Comparison of ENCODE assay signal across 1 cellular context in the genomic region with DNA sequence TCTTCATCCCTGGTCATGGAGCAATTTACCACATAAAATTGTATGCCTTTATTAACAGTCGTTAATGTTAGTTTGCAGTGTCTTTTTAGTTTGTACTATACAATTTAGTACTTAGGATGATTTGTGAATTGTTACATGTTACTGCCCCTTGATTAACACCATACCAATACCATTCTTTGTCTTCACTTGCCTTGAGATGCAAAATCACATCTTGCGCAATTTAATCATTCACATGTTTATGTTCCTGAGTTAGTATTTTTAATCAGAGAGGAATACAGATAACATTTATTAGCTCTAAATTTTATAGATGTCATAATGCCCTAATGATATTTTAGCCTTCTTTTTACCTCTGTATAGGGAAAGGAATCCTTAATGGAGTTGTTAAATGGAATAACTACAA.
TF ChIP-seq lines count a peak whose summit lies in the region.

No MANE protein-coding gene starts in this region.

TF ChIP-seq in SK-N-SH, 30 proteins besides CTCF, POLR2A, EP300 and RAD21 (continued from another document):
- TF ChIP-seq SIN3A (IDR thresholded peaks at IDR 0.05; ENCODE audit: borderline replicate concordance, low read depth, low read length) (no peak), RFX5 (IDR thresholded peaks at IDR 0.05; ENCODE audit: low read length) (no peak), ZBTB33 (IDR thresholded peaks at IDR 0.05; ENCODE audit: borderline replicate concordance, low read depth) (no peak), FOXM1 (IDR thresholded peaks at IDR 0.05; ENCODE audit: low read depth) (no peak), IRF3 (IDR thresholded peaks at IDR 0.05; ENCODE audit: low read depth, low read length) (no peak), TCF12 (IDR thresholded peaks at IDR 0.05) (no peak), NRF1 (IDR thresholded peaks at IDR 0.05; ENCODE audit: low read depth, low read length) (no peak), ELF1 (IDR thresholded peaks at IDR 0.05) (no peak), YY1 (IDR thresholded peaks at IDR 0.05; ENCODE audit: low read depth) (no peak), RCOR1 (IDR thresholded peaks at IDR 0.05; ENCODE audit: low read length) (no peak), REST (IDR thresholded peaks at IDR 0.05; ENCODE audit: low read depth, low read length) (no peak), NFIC (IDR thresholded peaks at IDR 0.05; ENCODE audit: borderline replicate concordance) (no peak), GATA2 (CRISPR knock-in tag; IDR thresholded peaks at IDR 0.05) (no peak), TAF1 (IDR thresholded peaks at IDR 0.05; ENCODE audit: borderline replicate concordance, low read depth, low read length) (no peak), MXI1 (IDR thresholded peaks at IDR 0.05; ENCODE audit: low read depth, low read length) (no peak)
